In genomic region chr18:47206945-47207637, GRCh38 we compare ENCODE assay signal across 23 cellular contexts. TPM values are rescaled to one million over a fixed set of nuclear protein-coding genes. Genes with fewer than 3 reads are reported as not detected.
DNase-seq lines count a peak whose midpoint lies in the region; ATAC-seq, FAIRE-seq and TF ChIP-seq lines count a peak whose summit lies in the region.
"Had no signal": no experiment of that assay in that cellular context is flagged by ENCODE, and none has a peak within 500 bp of the region (broad histone marks: within the 10 kb centered on the region; RNA-seq: fewer than 3 reads in every experiment).

No MANE protein-coding gene starts in this region.

- H3K4ac ChIP-seq in neuronal stem cell (ENCODE audit: low read length) = no peak overlapping the region

- no peak overlapping the region for H2BK12ac ChIP-seq in neuronal stem cell (ENCODE audit: low read length)

- H3K4me2 ChIP-seq in GM23338 = no peak overlapping the region
- no peak overlapping the region for H3K4me2 ChIP-seq in astrocyte (ENCODE audit: low read length)
- no peak overlapping the region for H3K4me2 ChIP-seq in neuronal stem cell (ENCODE audit: insufficient read depth, low read length, poor library complexity, severe bottlenecking)
- H3K4me2 ChIP-seq: A549 had no signal

- no peak overlapping the region for H2BK15ac ChIP-seq in neuronal stem cell (ENCODE audit: low read length)

- H3K9me3 Mint-ChIP-seq in GM23338 = no peaks in the 10 kb centered on the region
- H3K9me3 Mint-ChIP-seq in astrocyte (ENCODE audit: unreplicated experiment) = no peaks in the 10 kb centered on the region
- no peaks in the 10 kb centered on the region for H3K9me3 Mint-ChIP-seq in Calu3 (ENCODE audit: low read depth, unreplicated experiment)
- H3K9me3 Mint-ChIP-seq: T-cell had no signal

- H4K91ac ChIP-seq in neuronal stem cell (ENCODE audit: low read depth, low read length, poor library complexity) = no peak overlapping the region

- 43 to 59% methylated on average over 2 of the region's 2 CpGs for WGBS in thyroid gland, 2 donors
- WGBS in neuronal stem cell (ENCODE audit: extremely low coverage in 2 of 2, insufficient read length in 2 of 2, insufficient replicate concordance in 1 of 2), 2 donors = no CpG with 5 or more reads among the region's 2 CpGs

- H3K36me3 ChIP-seq in GM23338 (ENCODE audit: insufficient read depth) (no peaks in the 10 kb centered on the region), astrocyte (ENCODE audit: insufficient read depth, low read length) (no peaks in the 10 kb centered on the region), thyroid gland (no peaks in the 10 kb centered on the region), neuronal stem cell (replicated peaks in 1 of 2; ENCODE audit: control insufficient read depth in 2 of 2, insufficient read depth in 2 of 2, low read length in 2 of 2) (no peaks in the 10 kb centered on the region)
- H3K36me3 ChIP-seq: BE2C had no signal

- peak; percentile 6 for DNase-seq in Daoy (ENCODE audit: low read depth)
- DNase-seq in GM23338 (ENCODE audit: low spot score) = peak; percentile 22
- DNase-seq in astrocyte (ENCODE audit: low read depth) = peak; percentile 1
- peak; percentile 5 for DNase-seq in kidney tubule cell (ENCODE audit: low spot score)
- DNase-seq in DMS 273 treated with DMSO at 0.1 percent for 48 hours (lab: John Stamatoyannopoulos, UW) = no peak
- DNase-seq in Calu3 = no peak
- DNase-seq in thyroid gland = no peak
- DNase-seq in neuronal stem cell (ENCODE audit: low spot score) = no peak
- DNase-seq: BE2C, DND-41, GDM1, H7, KG1, NCI-H1092 treated with DMSO at 0.1 percent for 48 hours, NCI-H1436 treated with DMSO at 0.1 percent for 48 hours, NCI-H1930, NCI-H2171, NCI-H446, NCI-H526, T-cell had no signal

- no peaks in the 10 kb centered on the region for H3K79me2 ChIP-seq in GM23338 (replicated peaks; ENCODE audit: insufficient read depth)
- no peaks in the 10 kb centered on the region for H3K79me2 ChIP-seq in astrocyte (ENCODE audit: insufficient read depth, low read length)

- H3K4me1 ChIP-seq in GM23338 (ENCODE audit: insufficient read depth) (no peaks in the 10 kb centered on the region), astrocyte (ENCODE audit: insufficient read depth, low read length) (no peaks in the 10 kb centered on the region), thyroid gland (no peaks in the 10 kb centered on the region), neuronal stem cell (ENCODE audit: control insufficient read depth in 2 of 2, insufficient read depth in 1 of 2, low read depth in 1 of 2, low read length in 2 of 2) (peaks cover 0 to 12% of the 10 kb centered on the region in 2 donors)
- H3K4me1 ChIP-seq: A549 had no signal

- peak; percentile 79 for ATAC-seq in GM23338
- ATAC-seq: A549, Panc1, SK-N-SH treated with all-trans-retinoic acid at 6 μM for 48 hours, T-cell had no signal

- no peaks in the 10 kb centered on the region for H3F3A ChIP-seq in GM23338 (replicated peaks; ENCODE audit: low read depth)

- no peak overlapping the region for H4K8ac ChIP-seq in neuronal stem cell (ENCODE audit: low read depth, low read length)

- TF ChIP-seq POLR2A in thyroid gland (IDR thresholded peaks at IDR 0.05) = no peak

- no peak overlapping the region for H3K27ac Mint-ChIP-seq in GM23338
- H3K27ac Mint-ChIP-seq in astrocyte (ENCODE audit: unreplicated experiment) = no peak overlapping the region
- H3K27ac Mint-ChIP-seq in Calu3 (ENCODE audit: unreplicated experiment) = no peak overlapping the region
- H3K27ac Mint-ChIP-seq: T-cell had no signal

- no peak overlapping the region for H2AK5ac ChIP-seq in neuronal stem cell (ENCODE audit: low read depth, low read length)

- H3K36me3 Mint-ChIP-seq in GM23338 (ENCODE audit: low read depth) = no peaks in the 10 kb centered on the region
- no peaks in the 10 kb centered on the region for H3K36me3 Mint-ChIP-seq in astrocyte (ENCODE audit: low read depth, unreplicated experiment)
- H3K36me3 Mint-ChIP-seq in Calu3 (ENCODE audit: insufficient read depth, unreplicated experiment) = no peaks in the 10 kb centered on the region
- H3K36me3 Mint-ChIP-seq: T-cell had no signal

- FAIRE-seq in astrocyte (lab: Jason Lieb, UNC) = no peak
- FAIRE-seq: A549 had no signal

- no peak overlapping the region for H3K23ac ChIP-seq in neuronal stem cell (ENCODE audit: low read depth, low read length, poor library complexity)

- BruUV-seq in Calu3 (replicated peaks; lab: Mats Ljungman, UMichigan) = no TSS peak

- TF ChIP-seq CTCF in GM23338 (conservative IDR thresholded peaks at IDR 0.05; ENCODE audit: low read depth in 2 of 2) = no peak
- TF ChIP-seq CTCF in astrocyte (IDR thresholded peaks at IDR 0.05; ENCODE audit: insufficient read depth, low read depth, low read length) = no peak
- no peak for TF ChIP-seq CTCF in Calu3 (IDR thresholded peaks at IDR 0.05; ENCODE audit: unreplicated experiment)
- TF ChIP-seq CTCF in thyroid gland (IDR thresholded peaks at IDR 0.05) = no peak

- intact Hi-C loops in Calu3 (cut with micrococcal nuclease; ENCODE audit: unreplicated experiment) (no loop called here), thyroid gland (cut with DNase I) (loop anchor here (5.0 kb wide), 1 partner anchor 110 kb away; no protein-coding TSS in a partner anchor)

- H3K4me3 Mint-ChIP-seq in GM23338 (no peak overlapping the region), astrocyte (ENCODE audit: unreplicated experiment) (no peak overlapping the region), Calu3 (ENCODE audit: low read depth, unreplicated experiment) (no peak overlapping the region)
- H3K4me3 Mint-ChIP-seq: T-cell had no signal

- no peaks in the 10 kb centered on the region for H3K27me3 Mint-ChIP-seq in GM23338 (ENCODE audit: insufficient read depth, low read depth, poor library complexity)
- peaks cover 9% of the 10 kb centered on the region for H3K27me3 Mint-ChIP-seq in astrocyte (ENCODE audit: low read depth, unreplicated experiment)
- H3K27me3 Mint-ChIP-seq in Calu3 (ENCODE audit: unreplicated experiment) = peaks cover 96% of the 10 kb centered on the region

- no peak overlapping the region for H3K9ac ChIP-seq in astrocyte (ENCODE audit: low read length)
- H3K9ac ChIP-seq in neuronal stem cell (ENCODE audit: low read depth, low read length, poor library complexity) = no peak overlapping the region

- no peak overlapping the region for H2BK120ac ChIP-seq in neuronal stem cell (ENCODE audit: low read depth, low read length)

- H3K27me3 ChIP-seq in GM23338 (ENCODE audit: insufficient read depth) (no peaks in the 10 kb centered on the region), astrocyte (ENCODE audit: insufficient read depth, low read length) (peaks cover 18% of the 10 kb centered on the region), thyroid gland (no peaks in the 10 kb centered on the region), neuronal stem cell (ENCODE audit: control insufficient read depth in 3 of 3, insufficient read depth in 3 of 3, low read depth in 1 of 3, low read length in 3 of 3) (peaks cover 0 to 32% (median 0%) of the 10 kb centered on the region in 3 experiments)
- H3K27me3 ChIP-seq: BE2C had no signal

- CTCF ChIA-PET in Calu3 (lab: Charles Lee) = no interaction called here

- no peaks in the 10 kb centered on the region for H3K79me1 ChIP-seq in neuronal stem cell (ENCODE audit: low read depth, low read length)

- H3K4me3 ChIP-seq in GM23338 (no peak overlapping the region), astrocyte (ENCODE audit: insufficient read depth, low read depth, low read length) (no peak overlapping the region), thyroid gland (replicated peaks in 1 of 3) (no peak overlapping the region), neuronal stem cell (ENCODE audit: low read length in 2 of 2) (no peak overlapping the region)
- H3K4me3 ChIP-seq: A549 had no signal

- no peak overlapping the region for H3K18ac ChIP-seq in neuronal stem cell (ENCODE audit: low read length)

- no peak overlapping the region for H3K27ac ChIP-seq in GM23338 (ENCODE audit: low read depth)
- H3K27ac ChIP-seq in astrocyte (ENCODE audit: low read depth, low read length) = no peak overlapping the region
- no peak overlapping the region for H3K27ac ChIP-seq in thyroid gland
- H3K27ac ChIP-seq in neuronal stem cell (replicated peaks; ENCODE audit: low read length) = no peak overlapping the region
- H3K27ac ChIP-seq: A549 had no signal

- no peak overlapping the region for H3K14ac ChIP-seq in neuronal stem cell (ENCODE audit: low read length)

- H2BK5ac ChIP-seq in neuronal stem cell (ENCODE audit: low read length) = no peak overlapping the region

- H4K20me1 ChIP-seq in GM23338 (replicated peaks; ENCODE audit: insufficient read depth) (no peaks in the 10 kb centered on the region), astrocyte (ENCODE audit: insufficient read depth, low read length) (no peaks in the 10 kb centered on the region)

- H3K4me1 Mint-ChIP-seq in GM23338 = peaks cover 15% of the 10 kb centered on the region
- H3K4me1 Mint-ChIP-seq in astrocyte (ENCODE audit: low read depth, unreplicated experiment) = peaks cover 41% of the 10 kb centered on the region
- no peaks in the 10 kb centered on the region for H3K4me1 Mint-ChIP-seq in Calu3 (ENCODE audit: low read depth, unreplicated experiment)
- H3K4me1 Mint-ChIP-seq: T-cell had no signal

- H3K9me3 ChIP-seq in astrocyte (ENCODE audit: insufficient read depth, low read depth, low read length) = no peaks in the 10 kb centered on the region
- H3K9me3 ChIP-seq in thyroid gland = no peaks in the 10 kb centered on the region
- H3K9me3 ChIP-seq in neuronal stem cell (replicated peaks in 1 of 2; ENCODE audit: control insufficient read depth in 2 of 2, insufficient read depth in 1 of 2, low read depth in 1 of 2, low read length in 2 of 2) = no peaks in the 10 kb centered on the region
- H3K9me3 ChIP-seq: A549, BE2C had no signal

- no peaks in the 10 kb centered on the region for H3K9me2 ChIP-seq in GM23338 (ENCODE audit: insufficient read depth)

- H2AFZ ChIP-seq in GM23338 = no peak overlapping the region
- H2AFZ ChIP-seq in astrocyte (ENCODE audit: low read depth, low read length) = no peak overlapping the region
- no peak overlapping the region for H2AFZ ChIP-seq in neuronal stem cell (ENCODE audit: low read length)

RNA-seq across cellular contexts. Expression of gene IER3IP1, which starts 30.9 kb away (rescaled TPM):
- total RNA-seq in Daoy (2014; rRNA removed; shearing (Covaris generic)) = 28.2 and 38.5 TPM in 2 replicates
- total RNA-seq in GM23338 (2014; rRNA removed; shearing (Covaris generic)) = 10.6 and 12.2 TPM in 2 replicates
- 24.0 TPM in 2 replicates for polyA plus RNA-seq in GM23338 (2016; fragmentation: Nextera tagmentation; extraction: Ambion mirVana)
- total RNA-seq in astrocyte = 15.2 and 15.8 TPM in 2 replicates
- total RNA-seq in Calu3 (2022) = 18.1 and 20.4 TPM in 2 replicates
- 10 to 100 TPM; 13.2 to 17.6 (median 14.3) TPM for total RNA-seq in thyroid gland
- 15.7 TPM for polyA plus RNA-seq in neuronal stem cell (2013, experiment 1 of 2)
- 16.5 TPM for polyA plus RNA-seq in neuronal stem cell (2013, experiment 2 of 2)

RNA-seq across cellular contexts. Expression of gene SKOR2, which starts 44.4 kb away (rescaled TPM):
- not detected in 2 replicates for total RNA-seq in Daoy (2014; rRNA removed; shearing (Covaris generic))
- 0.42 TPM in 1 of 2 replicates, not detected in the other for total RNA-seq in GM23338 (2014; rRNA removed; shearing (Covaris generic))
- polyA plus RNA-seq in GM23338 (2016; fragmentation: Nextera tagmentation; extraction: Ambion mirVana) = 0.10 TPM in 1 of 2 replicates, not detected in the other
- total RNA-seq in astrocyte (not detected in 2 replicates), Calu3 (2022) (not detected in 2 replicates), thyroid gland (not detected)
- polyA plus RNA-seq in neuronal stem cell (2013, experiment 1 of 2) = 0.01 TPM
- polyA plus RNA-seq in neuronal stem cell (2013, experiment 2 of 2) = 0.06 TPM
- total RNA-seq: T-cell had no signal
- polyA plus RNA-seq: A549 had no signal

RNA-seq across cellular contexts. Expression of gene HDHD2, which starts 56.8 kb away (rescaled TPM):
- 12.1 and 22.9 TPM in 2 replicates for total RNA-seq in Daoy (2014; rRNA removed; shearing (Covaris generic))
- 26.8 and 32.2 TPM in 2 replicates for total RNA-seq in GM23338 (2014; rRNA removed; shearing (Covaris generic))
- 17.3 and 25.9 TPM in 2 replicates for polyA plus RNA-seq in GM23338 (2016; fragmentation: Nextera tagmentation; extraction: Ambion mirVana)
- total RNA-seq in astrocyte (23.5 and 24.2 TPM in 2 replicates), Calu3 (2022) (30.1 and 31.6 TPM in 2 replicates), thyroid gland (100 to 1,000 TPM in 1 of 4 donors, 10 to 100 TPM in 3; 39.8 to 114 (median 54.6) TPM)
- 47.9 TPM for polyA plus RNA-seq in neuronal stem cell (2013, experiment 1 of 2)
- polyA plus RNA-seq in neuronal stem cell (2013, experiment 2 of 2) = 51.4 TPM

Comparison
In these comparisons a context has a peak if more than half of its experiments do, and no peak if none do; other contexts are left out.
1. DNase-seq: peak in Daoy (single experiment), GM23338 (single experiment), astrocyte (single experiment) and kidney tubule cell (single experiment); none in DMS 273 treated with DMSO at 0.1 percent for 48 hours (single experiment), Calu3 (single experiment), thyroid gland (0 of 2) and neuronal stem cell (single experiment).